ENCODE assay signal across 12 cellular contexts in genomic region chr7:2876031-2876862, GRCh38. TPM values are rescaled to one million over a fixed set of nuclear protein-coding genes. Genes with fewer than 3 reads are reported as not detected.
DNase-seq lines count a peak whose midpoint lies in the region; ATAC-seq and TF ChIP-seq lines count a peak whose summit lies in the region.
"Had no signal": no experiment of that assay in that cellular context is flagged by ENCODE, and none has a peak within 500 bp of the region (broad histone marks: within the 10 kb centered on the region; RNA-seq: fewer than 3 reads in every experiment).

No MANE protein-coding gene starts in this region.

- peak; percentile 79 for ATAC-seq in left colon
- ATAC-seq: activated CD4-positive, CD25-positive, alpha-beta regulatory T cell treated with anti-CD3 and anti-CD28 coated beads, Interleukin-2, amount 50 U/mL, for 24 hours; CD8-positive, alpha-beta T cell had no signal

- no peaks in the 10 kb centered on the region for H3K27me3 ChIP-seq in WERI-Rb-1 (ENCODE audit: insufficient read depth, low read depth, severe bottlenecking)
- H3K27me3 ChIP-seq: Peyer's patch had no signal

- H3K36me3 ChIP-seq in WERI-Rb-1 = no peaks in the 10 kb centered on the region
- H3K36me3 ChIP-seq: Peyer's patch had no signal

- H3K9me3 ChIP-seq in WERI-Rb-1 (ENCODE audit: severe bottlenecking) = no peaks in the 10 kb centered on the region
- H3K9me3 ChIP-seq: Peyer's patch had no signal

- peak; percentile 60 for DNase-seq in Ammon's horn (ENCODE audit: low spot score)
- peak; percentile 77 for DNase-seq in LHCN-M2 (ENCODE audit: low read depth)
- DNase-seq in amniotic epithelial cell (ENCODE audit: low read depth) = peak; percentile 89
- no peak for DNase-seq in left colon
- no peak for DNase-seq in cerebellar cortex (ENCODE audit: low spot score)
- DNase-seq in WERI-Rb-1 = no peak
- no peak for DNase-seq in hepatic stellate cell (ENCODE audit: low spot score)
- DNase-seq in erythroblast (lab: John Stamatoyannopoulos, UW) = no peak
- DNase-seq: CD8-positive, alpha-beta T cell; Peyer's patch; retina had no signal

- H3K4me3 ChIP-seq in WERI-Rb-1 (ENCODE audit: low read depth, low read length) = no peak overlapping the region
- H3K4me3 ChIP-seq: Peyer's patch had no signal

- TF ChIP-seq CTCF in WERI-Rb-1 (IDR thresholded peaks at IDR 0.05; ENCODE audit: low read depth, low read length) = no peak

- no peak overlapping the region for H3K27ac ChIP-seq in WERI-Rb-1
- H3K27ac ChIP-seq: Peyer's patch had no signal

- TF ChIP-seq POLR2A in erythroblast (IDR thresholded peaks at IDR 0.05; ENCODE audit: low read length) = no peak

- intact Hi-C loops in left colon (cut with DNase I, micrococcal nuclease) = no loop called here

RNA-seq across cellular contexts. Expression of gene GNA12, which starts 32.1 kb away (rescaled TPM):
- total RNA-seq in LHCN-M2 (2014; rRNA removed) (15.1 and 20.6 TPM in 2 replicates), left colon (10 to 100 TPM; 21.4 to 32.9 TPM)
- 58.1 TPM for polyA plus RNA-seq in LHCN-M2 (2012)

Comparison
In these comparisons a context has a peak if more than half of its experiments do, and no peak if none do; other contexts are left out.
1. DNase-seq: peak in Ammon's horn (single experiment), LHCN-M2 (single experiment) and amniotic epithelial cell (single experiment); none in left colon (0 of 2), cerebellar cortex (single experiment), WERI-Rb-1 (single experiment), hepatic stellate cell (single experiment) and erythroblast (0 of 2).